In genomic region chr9:114097613-114098020, GRCh38 we compare ENCODE assay signal across 1 cellular context.
TF ChIP-seq lines count a peak whose summit lies in the region.

No MANE protein-coding gene starts in this region.

TF ChIP-seq in GM23338, 12 proteins besides CTCF, POLR2A, EP300 and RAD21 (continued from another document):
- TF ChIP-seq ZNF462 (CRISPR knock-in tag; IDR thresholded peaks at IDR 0.05) (no peak), EZH2phosphoT487 (IDR thresholded peaks at IDR 0.05; ENCODE audit: unreplicated experiment) (no peak), ZNF114 (CRISPR knock-in tag; IDR thresholded peaks at IDR 0.05) (no peak), NANOG (IDR thresholded peaks at IDR 0.05; ENCODE audit: borderline replicate concordance) (no peak), CREB1 (CRISPR knock-in tag; IDR thresholded peaks at IDR 0.05; ENCODE audit: low read depth) (no peak), EZH2 (IDR thresholded peaks at IDR 0.05; ENCODE audit: low read depth, unreplicated experiment) (no peak)
TF ChIP-seq in GM23338: peak in this region for 0.
